1 cellular context compared by ENCODE assay signal in the genomic region with DNA sequence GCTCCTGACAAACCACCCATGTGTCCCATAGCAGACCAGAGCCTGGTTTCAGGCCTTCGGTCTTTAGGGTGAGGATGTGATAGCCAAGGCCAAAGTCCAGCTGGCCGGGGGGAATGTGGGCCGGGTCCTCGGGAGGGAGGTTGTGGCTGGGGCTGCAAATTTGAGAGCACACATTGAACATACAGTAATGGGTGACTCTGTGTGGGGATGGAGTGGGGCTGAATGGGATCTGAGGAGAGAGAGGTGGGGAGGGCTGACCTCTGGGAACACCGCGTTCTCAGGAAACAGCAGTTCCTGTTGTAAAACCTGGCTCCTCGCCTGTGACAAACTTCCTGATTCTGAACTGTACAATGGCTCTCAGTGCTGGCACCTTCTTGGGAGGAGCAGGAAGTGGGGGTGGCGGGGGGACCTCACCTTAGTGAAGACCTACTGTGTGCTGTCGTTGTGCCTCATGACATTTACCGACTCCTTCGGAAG.
TF ChIP-seq lines count a peak whose summit lies in the region.

No MANE protein-coding gene starts in this region.

TF ChIP-seq in endothelial cell of umbilical vein, 7 proteins besides CTCF, POLR2A, EP300 and RAD21:
- TF ChIP-seq MYC (IDR thresholded peaks at IDR 0.05; ENCODE audit: low read depth, low read length), result no peak
- no peak for TF ChIP-seq GATA2 (IDR thresholded peaks at IDR 0.05; ENCODE audit: insufficient read depth, insufficient read length, low read depth, low read length)
- TF ChIP-seq FOS (IDR thresholded peaks at IDR 0.05; ENCODE audit: borderline replicate concordance, insufficient read depth, low read length), result no peak
- TF ChIP-seq POLR2AphosphoS5 (IDR thresholded peaks at IDR 0.05; ENCODE audit: insufficient read depth, low read depth, low read length), result peak; percentile 79
- peak; percentile 22 for TF ChIP-seq JUN (IDR thresholded peaks at IDR 0.05; ENCODE audit: borderline replicate concordance, insufficient read depth, insufficient read length, low read depth)
